ENCODE assay signal across 30 cellular contexts in genomic region chr3:122519693-122520092, GRCh38. TPM values are rescaled to one million over a fixed set of nuclear protein-coding genes. Genes with fewer than 3 reads are reported as not detected.
DNase-seq lines count a peak whose midpoint lies in the region; ATAC-seq, FAIRE-seq and TF ChIP-seq lines count a peak whose summit lies in the region.
"Had no signal": no experiment of that assay in that cellular context is flagged by ENCODE, and none has a peak within 500 bp of the region (broad histone marks: within the 10 kb centered on the region; RNA-seq: fewer than 3 reads in every experiment).

No MANE protein-coding gene starts in this region.

- no peak for ATAC-seq in HG03095 (IDR thresholded peaks at IDR 0.05; ENCODE audit: unreplicated experiment)
- ATAC-seq: activated CD4-positive, CD25-positive, alpha-beta regulatory T cell treated with anti-CD3 and anti-CD28 coated beads, Interleukin-2, amount 50 U/mL, for 24 hours; GM12878; heart left ventricle; lower lobe of right lung; T-cell had no signal

- peaks cover 5% of the 10 kb centered on the region for H3K27me3 Mint-ChIP-seq in activated CD4-positive, alpha-beta T cell treated with anti-CD3 and anti-CD28 coated beads, Interleukin-2, amount 10 ng/mL, durations not matched to agents 7 days and 5 days
- H3K27me3 Mint-ChIP-seq: activated naive CD8-positive, alpha-beta T cell; CD4-positive, alpha-beta T cell; dendritic cell treated with granulocyte-macrophage colony-stimulating factor and Interleukin-4, amounts not matched to agents 40 ng/mL and 50 ng/mL, for 4 days; IgD-negative memory B cell; T-cell; type B pancreatic cell had no signal

- H3K9me3 ChIP-seq in BLaER1 treated with 17β-estradiol and CSF1 and Interleukin-3, amounts not matched to agents 10 nM and 100 nM (replicated peaks in 1 of 11) = no peaks in the 10 kb centered on the region
- no peaks in the 10 kb centered on the region for H3K9me3 ChIP-seq in Karpas-422 (ENCODE audit: low read length)
- H3K9me3 ChIP-seq: heart left ventricle, lower lobe of right lung, SJSA1 had no signal

- H3K4me1 ChIP-seq in BLaER1 treated with 17β-estradiol and CSF1 and Interleukin-3, amounts not matched to agents 10 nM and 100 nM = peaks cover 9 to 39% (median 30%) of the 10 kb centered on the region in 10 experiments; a peak in 19 of 20 replicates
- peaks cover 13% of the 10 kb centered on the region for H3K4me1 ChIP-seq in Karpas-422 (ENCODE audit: low read length)

- DNase-seq in Karpas-422 (no peak), bronchial epithelial cell (ENCODE audit: low read depth) (peak; percentile 75), fibroblast of the conjunctiva (ENCODE audit: low read depth) (peak; percentile 43), mucosa of gallbladder (ENCODE audit: low spot score) (no peak)
- DNase-seq in activated CD4-positive, alpha-beta T cell treated with anti-CD3 and anti-CD28 coated beads, Interleukin-2, amount 10 ng/mL, durations not matched to agents 7 days and 5 days = no peak
- DNase-seq: activated CD8-positive, alpha-beta memory T cell treated with anti-CD3 and anti-CD28 coated beads for 24 hours; activated effector memory CD4-positive, alpha-beta T cell treated with Interleukin-2 at 50 U/mL for 16 hours; aorta; caudate nucleus; CD4-positive, alpha-beta T cell; endodermal cell; GOT3; heart left ventricle; lower lobe of right lung; NCI-H1105 treated with DMSO at 0.1 percent for 48 hours; NCI-H1930; NCI-H524; substantia nigra; T-cell had no signal

- H3K4me3 ChIP-seq in BLaER1 treated with 17β-estradiol and CSF1 and Interleukin-3, amounts not matched to agents 10 nM and 100 nM = no peak overlapping the region
- H3K4me3 ChIP-seq in Karpas-422 (ENCODE audit: low read length) = no peak overlapping the region
- H3K4me3 ChIP-seq in bronchial epithelial cell (ENCODE audit: low read depth, low read length) = no peak overlapping the region
- H3K4me3 ChIP-seq: GM12878, heart left ventricle, lower lobe of right lung, SJSA1 had no signal

- H3K36me3 ChIP-seq in BLaER1 treated with 17β-estradiol and CSF1 and Interleukin-3, amounts not matched to agents 10 nM and 100 nM = no peaks in the 10 kb centered on the region
- H3K36me3 ChIP-seq in Karpas-422 (ENCODE audit: insufficient read depth, low read length) (no peaks in the 10 kb centered on the region), bronchial epithelial cell (ENCODE audit: control insufficient read depth, insufficient read depth, low read length) (no peaks in the 10 kb centered on the region)
- H3K36me3 ChIP-seq: heart left ventricle, lower lobe of right lung had no signal

- peak overlapping the region in 10 of 11 experiments; percentile 3 to 55 (median 36); a peak in 11 of 22 replicates for H3K4me2 ChIP-seq in BLaER1 treated with 17β-estradiol and CSF1 and Interleukin-3, amounts not matched to agents 10 nM and 100 nM
- H3K4me2 ChIP-seq in Karpas-422 (ENCODE audit: low read depth, low read length, poor library complexity, severe bottlenecking) = no peak overlapping the region

- no peak overlapping the region for H3K4me3 Mint-ChIP-seq in activated CD4-positive, alpha-beta T cell treated with anti-CD3 and anti-CD28 coated beads, Interleukin-2, amount 10 ng/mL, durations not matched to agents 7 days and 5 days
- H3K4me3 Mint-ChIP-seq: activated naive CD8-positive, alpha-beta T cell; CD4-positive, alpha-beta T cell; dendritic cell treated with granulocyte-macrophage colony-stimulating factor and Interleukin-4, amounts not matched to agents 40 ng/mL and 50 ng/mL, for 4 days; endodermal cell; IgD-negative memory B cell; nephron; T-cell; type B pancreatic cell had no signal

- H3K9me2 ChIP-seq in Karpas-422 (replicated peaks; ENCODE audit: insufficient read depth, low read length) = no peaks in the 10 kb centered on the region

- no peak overlapping the region for H3K9ac ChIP-seq in BLaER1 treated with 17β-estradiol and CSF1 and Interleukin-3, amounts not matched to agents 10 nM and 100 nM
- H3K9ac ChIP-seq in Karpas-422 (ENCODE audit: low read length) = no peak overlapping the region

- 0 out of 2 replicates have a peak overlapping the region, but pooled peaks have one; percentile 48 for H2AFZ ChIP-seq in Karpas-422 (ENCODE audit: low read length)

- no peak overlapping the region for H3K27ac Mint-ChIP-seq in activated CD4-positive, alpha-beta T cell treated with anti-CD3 and anti-CD28 coated beads, Interleukin-2, amount 10 ng/mL, durations not matched to agents 7 days and 5 days
- H3K27ac Mint-ChIP-seq: activated naive CD8-positive, alpha-beta T cell; CD4-positive, alpha-beta T cell; dendritic cell treated with granulocyte-macrophage colony-stimulating factor and Interleukin-4, amounts not matched to agents 40 ng/mL and 50 ng/mL, for 4 days; endodermal cell; IgD-negative memory B cell; nephron; T-cell; type B pancreatic cell had no signal

- CTCF ChIA-PET in activated CD4-positive, alpha-beta T cell treated with anti-CD3 and anti-CD28 coated beads, Interleukin-2, amount 10 ng/mL, durations not matched to agents 7 days and 5 days (lab: Charles Lee) = interaction anchor here (0.6 to 1.4 kb wide), 3 partner anchors 9 to 68 kb away, joined by 3 to 5 read pairs (median 3); no protein-coding TSS in a partner anchor

- no peaks in the 10 kb centered on the region for H3K79me2 ChIP-seq in Karpas-422 (ENCODE audit: low read length)

- no peak for TF ChIP-seq CTCF in bronchial epithelial cell (IDR thresholded peaks at IDR 0.05; ENCODE audit: insufficient read depth, low read length, severe bottlenecking)

- POLR2A ChIA-PET in activated CD4-positive, alpha-beta T cell treated with anti-CD3 and anti-CD28 coated beads, Interleukin-2, amount 10 ng/mL, durations not matched to agents 7 days and 5 days (lab: Charles Lee) = no interaction called here

- peaks cover 9% of the 10 kb centered on the region for H3K36me3 Mint-ChIP-seq in activated CD4-positive, alpha-beta T cell treated with anti-CD3 and anti-CD28 coated beads, Interleukin-2, amount 10 ng/mL, durations not matched to agents 7 days and 5 days (ENCODE audit: low read depth)
- H3K36me3 Mint-ChIP-seq: activated naive CD8-positive, alpha-beta T cell; T-cell; type B pancreatic cell had no signal

- peaks cover 11% of the 10 kb centered on the region for H3K4me1 Mint-ChIP-seq in activated CD4-positive, alpha-beta T cell treated with anti-CD3 and anti-CD28 coated beads, Interleukin-2, amount 10 ng/mL, durations not matched to agents 7 days and 5 days

- no peaks in the 10 kb centered on the region for H3K9me3 Mint-ChIP-seq in activated CD4-positive, alpha-beta T cell treated with anti-CD3 and anti-CD28 coated beads, Interleukin-2, amount 10 ng/mL, durations not matched to agents 7 days and 5 days
- H3K9me3 Mint-ChIP-seq: CD4-positive, alpha-beta T cell; dendritic cell treated with granulocyte-macrophage colony-stimulating factor and Interleukin-4, amounts not matched to agents 40 ng/mL and 50 ng/mL, for 4 days; endodermal cell; IgD-negative memory B cell; nephron; T-cell; type B pancreatic cell had no signal

- peak; percentile 23 for FAIRE-seq in bronchial epithelial cell (lab: Jason Lieb, UNC)
- FAIRE-seq: GM12878, RCC 7860 had no signal

- H3K27ac ChIP-seq in BLaER1 treated with 17β-estradiol and CSF1 and Interleukin-3, amounts not matched to agents 10 nM and 100 nM = peak overlapping the region in 1 of 11 experiments; percentile 24; a peak in 2 of 22 replicates
- H3K27ac ChIP-seq in Karpas-422 (ENCODE audit: low read length) = no peak overlapping the region
- H3K27ac ChIP-seq: heart left ventricle, lower lobe of right lung, SJSA1 had no signal

- H3K27me3 ChIP-seq in BLaER1 treated with 17β-estradiol and CSF1 and Interleukin-3, amounts not matched to agents 10 nM and 100 nM = no peaks in the 10 kb centered on the region
- H3K27me3 ChIP-seq in Karpas-422 (ENCODE audit: low read length) (no peaks in the 10 kb centered on the region), bronchial epithelial cell (ENCODE audit: control insufficient read depth, insufficient read depth, low read length) (no peaks in the 10 kb centered on the region)
- H3K27me3 ChIP-seq: heart left ventricle, SJSA1 had no signal

- H4K20me1 ChIP-seq in BLaER1 treated with 17β-estradiol and CSF1 and Interleukin-3, amounts not matched to agents 10 nM and 100 nM = no peaks in the 10 kb centered on the region
- H4K20me1 ChIP-seq in Karpas-422 (ENCODE audit: insufficient read depth, low read depth, low read length) = no peaks in the 10 kb centered on the region

RNA-seq across cellular contexts. Expression of gene KPNA1, which starts 5.0 kb away (rescaled TPM):
- 33.3 and 67.1 TPM in 2 replicates for total RNA-seq in Karpas-422 (2014; rRNA removed; shearing (Covaris generic); ENCODE audit: low replicate concordance)
- total RNA-seq in bronchial epithelial cell (28.4 and 36.4 TPM in 2 replicates), mucosa of gallbladder (55.2 TPM)
- 10 to 100 TPM; 48.8 to 53.3 TPM for total RNA-seq in activated CD4-positive, alpha-beta T cell treated with anti-CD3 and anti-CD28 coated beads, Interleukin-2, amount 10 ng/mL, durations not matched to agents 7 days and 5 days

RNA-seq across cellular contexts. Expression of gene PARP9, which starts 44.4 kb away (rescaled TPM):
- total RNA-seq in Karpas-422 (2014; rRNA removed; shearing (Covaris generic); ENCODE audit: low replicate concordance) = 19.8 and 24.4 TPM in 2 replicates
- 4.5 and 8.1 TPM in 2 replicates for total RNA-seq in bronchial epithelial cell
- total RNA-seq in mucosa of gallbladder = 29.6 TPM
- total RNA-seq in activated CD4-positive, alpha-beta T cell treated with anti-CD3 and anti-CD28 coated beads, Interleukin-2, amount 10 ng/mL, durations not matched to agents 7 days and 5 days = 100 to 1,000 TPM; 172 to 186 TPM

RNA-seq across cellular contexts. Expression of gene DTX3L, which starts 44.4 kb away (rescaled TPM):
- 38.7 and 55.8 TPM in 2 replicates for total RNA-seq in Karpas-422 (2014; rRNA removed; shearing (Covaris generic); ENCODE audit: low replicate concordance)
- 5.0 and 6.4 TPM in 2 replicates for total RNA-seq in bronchial epithelial cell
- 39.9 TPM for total RNA-seq in mucosa of gallbladder
- 100 to 1,000 TPM; 162 to 189 TPM for total RNA-seq in activated CD4-positive, alpha-beta T cell treated with anti-CD3 and anti-CD28 coated beads, Interleukin-2, amount 10 ng/mL, durations not matched to agents 7 days and 5 days

RNA-seq across cellular contexts. Expression of gene PARP15, which starts 57.8 kb away (rescaled TPM):
- total RNA-seq in Karpas-422 (2014; rRNA removed; shearing (Covaris generic); ENCODE audit: low replicate concordance) = 27.7 and 54.3 TPM in 2 replicates
- 0.13 and 0.26 TPM in 2 replicates for total RNA-seq in bronchial epithelial cell
- total RNA-seq in mucosa of gallbladder = 2.3 TPM
- total RNA-seq in activated CD4-positive, alpha-beta T cell treated with anti-CD3 and anti-CD28 coated beads, Interleukin-2, amount 10 ng/mL, durations not matched to agents 7 days and 5 days = 10 to 100 TPM; 39.8 to 40.9 TPM
- total RNA-seq: SJSA1 had no signal

Comparison
In these comparisons a context has a peak if more than half of its experiments do, and no peak if none do; other contexts are left out.
1. DNase-seq: peak in bronchial epithelial cell (single experiment) and fibroblast of the conjunctiva (single experiment); none in Karpas-422 (single experiment), mucosa of gallbladder (single experiment) and activated CD4-positive, alpha-beta T cell treated with anti-CD3 and anti-CD28 coated beads, Interleukin-2, amount 10 ng/mL, durations not matched to agents 7 days and 5 days (single experiment).